ENCODE assay signal across 8 cellular contexts in the genomic region with DNA sequence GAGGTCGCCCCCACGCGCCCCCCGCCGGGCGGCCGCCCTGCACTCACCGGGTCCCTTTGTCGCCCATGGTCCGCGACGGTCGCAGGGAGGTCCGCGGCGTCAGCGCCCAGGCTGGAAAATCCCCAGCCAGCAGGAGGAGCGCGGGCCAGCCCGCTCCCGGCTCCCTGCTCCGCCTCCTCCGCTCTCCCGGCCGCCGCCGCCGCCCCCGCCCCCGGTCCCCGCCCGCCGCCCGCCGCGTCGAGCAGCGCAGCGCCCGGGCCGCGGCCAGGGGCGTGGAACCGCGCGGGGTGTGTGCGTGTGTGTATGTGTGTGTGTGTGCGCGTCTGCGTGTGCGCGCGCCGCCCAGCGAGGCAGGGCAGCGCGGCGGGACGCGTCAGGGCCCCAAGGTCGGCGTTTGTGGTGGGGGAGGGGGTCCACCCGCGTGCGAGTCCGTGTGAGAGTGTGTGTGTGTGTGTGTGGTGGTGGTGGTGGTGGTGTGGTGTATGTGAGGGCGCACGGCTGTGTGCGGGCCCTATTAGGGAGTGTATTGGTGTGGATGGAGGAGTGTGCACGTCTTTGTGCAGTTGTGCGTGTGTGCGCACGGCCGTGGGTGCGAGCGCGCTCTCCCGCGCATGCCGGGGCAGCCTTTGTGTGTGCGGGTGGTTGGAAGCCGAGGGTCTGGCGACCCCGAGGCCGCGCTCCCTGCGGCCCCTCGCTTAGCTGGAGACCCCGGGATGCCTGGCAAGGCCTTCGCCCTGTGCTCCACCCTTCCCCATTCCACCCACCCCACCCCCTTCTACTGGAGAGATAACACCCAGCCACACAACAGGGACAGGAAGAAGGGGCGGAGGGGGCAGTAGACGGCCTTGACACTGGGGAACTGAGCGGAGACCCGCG. TPM values are rescaled to one million over a fixed set of nuclear protein-coding genes. Genes with fewer than 3 reads are reported as not detected.
DNase-seq lines count a peak whose midpoint lies in the region; ATAC-seq and TF ChIP-seq lines count a peak whose summit lies in the region.

A gene (minus strand): TSS at position 121 of the 876 bp plus-strand sequence. CDS start 54 bp downstream, at position 67.

- H3K9me3 Mint-ChIP-seq in activated naive CD8-positive, alpha-beta T cell treated with anti-CD3 and anti-CD28 coated beads, Interleukin-2, amount 50 U/mL, for 24 hours: no peaks in the 10 kb centered on the region

- peaks cover 5% of the 10 kb centered on the region for H3K27me3 Mint-ChIP-seq in activated naive CD8-positive, alpha-beta T cell treated with anti-CD3 and anti-CD28 coated beads, Interleukin-2, amount 50 U/mL, for 24 hours

- CTCF ChIA-PET in HEK293T (lab: Yijun Ruan, JAX): interaction anchor here (1.1 to 1.5 kb wide), 3 partner anchors 9 to 16 kb away, joined by 4 to 5 read pairs (median 5); no protein-coding TSS in a partner anchor
- CTCF ChIA-PET in SK-N-SH (lab: Yijun Ruan, JAX): interaction anchor here (0.6 to 3.6 kb wide), 12 partner anchors 10 to 208 kb away, joined by 3 to 24 read pairs (median 4); no protein-coding TSS in a partner anchor

- H3K4me3 Mint-ChIP-seq in activated naive CD8-positive, alpha-beta T cell treated with anti-CD3 and anti-CD28 coated beads, Interleukin-2, amount 50 U/mL, for 24 hours: peak within 1 kb of the TSS; percentile 91

- no peaks in the 10 kb centered on the region for H4K20me1 ChIP-seq in SK-N-SH (ENCODE audit: insufficient read depth)

- peak in 1 of 2 donors; percentile 9 for TF ChIP-seq POLR2A in heart left ventricle (IDR thresholded peaks at IDR 0.05)

- TF ChIP-seq CTCF in AG10803 (conservative IDR thresholded peaks at IDR 0.05; ENCODE audit: low read length) (no peak), SK-N-SH (IDR thresholded peaks at IDR 0.05) (no peak; the same call in 1 of the 2 replicates), heart left ventricle (IDR thresholded peaks at IDR 0.05) (peak in 3 of 12 donors; percentile 19 to 26 (median 20))

- H3K9me2 ChIP-seq in SK-N-SH: no peaks in the 10 kb centered on the region

- ATAC-seq in activated naive CD8-positive, alpha-beta T cell treated with anti-CD3 and anti-CD28 coated beads, Interleukin-2, amount 50 U/mL, for 24 hours: peak; percentile 38
- ATAC-seq in heart left ventricle (peak; percentile 20 to 75 (median 62)), GM21526 (IDR thresholded peaks at IDR 0.05; ENCODE audit: low FRiP score, unreplicated experiment) (no peak)

- POLR2A ChIA-PET in HEK293T (lab: Yijun Ruan, JAX): interaction anchor here (1.0 to 1.6 kb wide), 5 partner anchors 9 to 72 kb away, joined by 3 to 8 read pairs (median 4); no protein-coding TSS in a partner anchor
- POLR2A ChIA-PET in SK-N-SH (lab: Yijun Ruan, JAX): interaction anchor here (0.6 to 1.3 kb wide), 7 partner anchors 9 to 202 kb away, joined by 3 to 15 read pairs (median 3); no protein-coding TSS in a partner anchor

- H3K4me1 Mint-ChIP-seq in activated naive CD8-positive, alpha-beta T cell treated with anti-CD3 and anti-CD28 coated beads, Interleukin-2, amount 50 U/mL, for 24 hours: peaks cover 46% of the 10 kb centered on the region

- 7% methylated on average over 29 of the region's 95 CpGs for WGBS in SK-N-SH (ENCODE audit: low lambda C conversion rate)
- 0 to 1% (median 0%) methylated on average over 33 to 95 of the region's 95 CpGs for WGBS in heart left ventricle, 4 donors

- H3K27ac ChIP-seq in SK-N-SH (ENCODE audit: low read depth in 2 of 2, low read length in 1 of 2) (peak within 1 kb of the TSS in 1 of 2 experiments; percentile 96; a peak in 2 of 4 replicates), heart left ventricle (peak within 1 kb of the TSS; percentile 84 to 97 (median 92))

- H3K36me3 Mint-ChIP-seq in activated naive CD8-positive, alpha-beta T cell treated with anti-CD3 and anti-CD28 coated beads, Interleukin-2, amount 50 U/mL, for 24 hours (ENCODE audit: low read depth): peaks cover 3% of the 10 kb centered on the region

- peak within 1 kb of the TSS; percentile 60; the same call in 1 of the 2 replicates for H3K9ac ChIP-seq in SK-N-SH

- H3K4me3 ChIP-seq in AG10803 (ENCODE audit: low read length) (peak within 1 kb of the TSS; percentile 68), SK-N-SH (ENCODE audit: low read depth in 2 of 2, low read length in 1 of 2) (peak within 1 kb of the TSS; percentile 64 to 73), heart left ventricle (peak within 1 kb of the TSS; percentile 50 to 99 (median 78))

- peak within 1 kb of the TSS; percentile 83; the same call in 1 of the 2 replicates for H2AFZ ChIP-seq in SK-N-SH (ENCODE audit: low read depth)

- peaks cover 25 to 50% of the 10 kb centered on the region in 2 experiments; a peak in 3 of 4 replicates for H3K4me1 ChIP-seq in SK-N-SH (ENCODE audit: control insufficient read depth in 1 of 2, insufficient read depth in 2 of 2, low read depth in 1 of 2, low read length in 1 of 2)
- H3K4me1 ChIP-seq in heart left ventricle: peaks cover 19 to 59% (median 48%) of the 10 kb centered on the region in 12 donors

- DNase-seq in AG10803 (ENCODE audit: low read depth) (peak; percentile 55), HEK293T (ENCODE audit: extremely low spot score) (peak; percentile 68), SK-N-SH (peak; percentile 92), heart left ventricle (peak; percentile 71 to 89 (median 79)), pons (ENCODE audit: low spot score) (peak; percentile 57), kidney glomerular epithelial cell (lab: John Stamatoyannopoulos, UW) (no peak)
- DNase-seq in activated naive CD8-positive, alpha-beta T cell treated with anti-CD3 and anti-CD28 coated beads, Interleukin-2, amount 50 U/mL, for 24 hours: peak; percentile 46

- H3K9me3 ChIP-seq in SK-N-SH: no peaks in the 10 kb centered on the region
- no peaks in the 10 kb centered on the region for H3K9me3 ChIP-seq in heart left ventricle

- no peak for TF ChIP-seq EP300 in SK-N-SH (IDR thresholded peaks at IDR 0.05; ENCODE audit: borderline replicate concordance in 1 of 2, low read depth in 1 of 2, low read length in 1 of 2)

- intact Hi-C loops in heart left ventricle (cut with DNase I): no loop called here

- H3K27me3 ChIP-seq in SK-N-SH (ENCODE audit: insufficient read depth) (no peaks in the 10 kb centered on the region), heart left ventricle (no peaks in the 10 kb centered on the region)

- H3F3A ChIP-seq in SK-N-SH (replicated peaks; ENCODE audit: insufficient read depth): peaks cover 17% of the 10 kb centered on the region

- H3K36me3 ChIP-seq in SK-N-SH (replicated peaks in 1 of 2; ENCODE audit: control insufficient read depth in 1 of 2, insufficient read depth in 2 of 2, low read length in 1 of 2) (no peaks in the 10 kb centered on the region), heart left ventricle (no peaks in the 10 kb centered on the region)

- H3K4me2 ChIP-seq in SK-N-SH: peak within 1 kb of the TSS; percentile 94

- peak within 1 kb of the TSS; percentile 95 for H3K27ac Mint-ChIP-seq in activated naive CD8-positive, alpha-beta T cell treated with anti-CD3 and anti-CD28 coated beads, Interleukin-2, amount 50 U/mL, for 24 hours

- no peak for TF ChIP-seq RAD21 in SK-N-SH (IDR thresholded peaks at IDR 0.05; ENCODE audit: low read length)

- H3K79me2 ChIP-seq in SK-N-SH (ENCODE audit: insufficient read depth): no peaks in the 10 kb centered on the region

TF ChIP-seq in HEK293T, 16 proteins besides CTCF, POLR2A, EP300 and RAD21:
- TF ChIP-seq ARNT (IDR thresholded peaks at IDR 0.05): no peak
- TF ChIP-seq L3MBTL2 (conservative IDR thresholded peaks at IDR 0.05): 0 out of 2 replicates have a peak, but pooled peaks have one; percentile 33
- no peak for TF ChIP-seq NFRKB (IDR thresholded peaks at IDR 0.05)
- TF ChIP-seq TARDBP (IDR thresholded peaks at IDR 0.05): peak; percentile 93
TF ChIP-seq in HEK293T: peak in this region for 2.

TF ChIP-seq in SK-N-SH, 30 proteins besides CTCF, POLR2A, EP300 and RAD21:
- TF ChIP-seq ELF1 (IDR thresholded peaks at IDR 0.05): no peak
- 0 out of 2 replicates have a peak, but pooled peaks have one; percentile 41 for TF ChIP-seq FOXJ3 (CRISPR knock-in tag; IDR thresholded peaks at IDR 0.05)
- TF ChIP-seq, protein P1, sequence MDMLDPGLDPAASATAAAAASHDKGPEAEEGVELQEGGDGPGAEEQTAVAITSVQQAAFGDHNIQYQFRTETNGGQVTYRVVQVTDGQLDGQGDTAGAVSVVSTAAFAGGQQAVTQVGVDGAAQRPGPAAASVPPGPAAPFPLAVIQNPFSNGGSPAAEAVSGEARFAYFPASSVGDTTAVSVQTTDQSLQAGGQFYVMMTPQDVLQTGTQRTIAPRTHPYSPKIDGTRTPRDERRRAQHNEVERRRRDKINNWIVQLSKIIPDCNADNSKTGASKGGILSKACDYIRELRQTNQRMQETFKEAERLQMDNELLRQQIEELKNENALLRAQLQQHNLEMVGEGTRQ (IDR thresholded peaks at IDR 0.05; ENCODE audit: borderline replicate concordance, low read depth, low read length): no peak
- TF ChIP-seq TAF1 (IDR thresholded peaks at IDR 0.05; ENCODE audit: borderline replicate concordance, low read depth, low read length): no peak
- TF ChIP-seq GATA2 (CRISPR knock-in tag; IDR thresholded peaks at IDR 0.05): peak; percentile 83

RNA-seq across cellular contexts. Expression of the gene that starts here (rescaled TPM):
- polyA plus RNA-seq in SK-N-SH (2012; rRNA removed) (6.7 and 7.0 TPM in 2 replicates), heart left ventricle (10 to 100 TPM in 1 of 2 donors, 1 to 10 TPM in 1; 7.9 to 12.5 TPM)
- polyA plus RNA-seq in SK-N-SH (2012; cell fraction: cytosol; rRNA removed): 4.4 and 6.0 TPM in 2 replicates
- 4.8 and 6.6 TPM in 2 replicates for polyA plus RNA-seq in SK-N-SH (2012; cell fraction: nucleus; rRNA removed)
- total RNA-seq in heart left ventricle: 10 to 100 TPM; 15.2 to 58.9 (median 29.2) TPM
